Comparison of ENCODE assay signal across 1 cellular context in the genomic region with DNA sequence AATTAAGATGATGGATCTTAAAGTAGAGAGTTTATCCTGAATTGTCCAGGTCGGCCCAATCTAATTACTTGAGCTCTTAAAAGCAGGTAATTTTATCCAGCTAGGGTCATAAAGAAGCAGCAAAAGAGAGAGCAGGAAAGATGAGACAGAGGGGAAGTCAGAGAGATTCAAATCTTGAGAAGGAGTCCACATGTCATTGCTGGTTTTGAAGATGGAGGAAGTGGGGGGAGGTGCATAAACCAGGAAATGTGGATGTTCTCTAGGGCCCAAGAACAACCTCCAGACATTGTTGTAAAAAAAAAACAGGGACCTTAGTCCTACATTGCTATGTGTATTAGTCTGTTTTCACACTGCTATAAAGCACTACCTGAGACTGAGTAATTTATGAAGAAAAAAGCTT.
TF ChIP-seq lines count a peak whose summit lies in the region.

No MANE protein-coding gene starts in this region.

TF ChIP-seq in GM23338, 12 proteins besides CTCF, POLR2A, EP300 and RAD21:
- TF ChIP-seq ZNF462 (CRISPR knock-in tag; IDR thresholded peaks at IDR 0.05) (no peak), CREB1 (CRISPR knock-in tag; IDR thresholded peaks at IDR 0.05; ENCODE audit: low read depth) (no peak), STAT1 (IDR thresholded peaks at IDR 0.05; ENCODE audit: unreplicated experiment) (no peak), EZH2phosphoT487 (IDR thresholded peaks at IDR 0.05; ENCODE audit: unreplicated experiment) (no peak), EZH2 (IDR thresholded peaks at IDR 0.05; ENCODE audit: low read depth, unreplicated experiment) (no peak), POLR2AphosphoS5 (IDR thresholded peaks at IDR 0.05; ENCODE audit: low read depth) (no peak), ZNF114 (CRISPR knock-in tag; IDR thresholded peaks at IDR 0.05) (no peak)
- TF ChIP-seq, protein P1, sequence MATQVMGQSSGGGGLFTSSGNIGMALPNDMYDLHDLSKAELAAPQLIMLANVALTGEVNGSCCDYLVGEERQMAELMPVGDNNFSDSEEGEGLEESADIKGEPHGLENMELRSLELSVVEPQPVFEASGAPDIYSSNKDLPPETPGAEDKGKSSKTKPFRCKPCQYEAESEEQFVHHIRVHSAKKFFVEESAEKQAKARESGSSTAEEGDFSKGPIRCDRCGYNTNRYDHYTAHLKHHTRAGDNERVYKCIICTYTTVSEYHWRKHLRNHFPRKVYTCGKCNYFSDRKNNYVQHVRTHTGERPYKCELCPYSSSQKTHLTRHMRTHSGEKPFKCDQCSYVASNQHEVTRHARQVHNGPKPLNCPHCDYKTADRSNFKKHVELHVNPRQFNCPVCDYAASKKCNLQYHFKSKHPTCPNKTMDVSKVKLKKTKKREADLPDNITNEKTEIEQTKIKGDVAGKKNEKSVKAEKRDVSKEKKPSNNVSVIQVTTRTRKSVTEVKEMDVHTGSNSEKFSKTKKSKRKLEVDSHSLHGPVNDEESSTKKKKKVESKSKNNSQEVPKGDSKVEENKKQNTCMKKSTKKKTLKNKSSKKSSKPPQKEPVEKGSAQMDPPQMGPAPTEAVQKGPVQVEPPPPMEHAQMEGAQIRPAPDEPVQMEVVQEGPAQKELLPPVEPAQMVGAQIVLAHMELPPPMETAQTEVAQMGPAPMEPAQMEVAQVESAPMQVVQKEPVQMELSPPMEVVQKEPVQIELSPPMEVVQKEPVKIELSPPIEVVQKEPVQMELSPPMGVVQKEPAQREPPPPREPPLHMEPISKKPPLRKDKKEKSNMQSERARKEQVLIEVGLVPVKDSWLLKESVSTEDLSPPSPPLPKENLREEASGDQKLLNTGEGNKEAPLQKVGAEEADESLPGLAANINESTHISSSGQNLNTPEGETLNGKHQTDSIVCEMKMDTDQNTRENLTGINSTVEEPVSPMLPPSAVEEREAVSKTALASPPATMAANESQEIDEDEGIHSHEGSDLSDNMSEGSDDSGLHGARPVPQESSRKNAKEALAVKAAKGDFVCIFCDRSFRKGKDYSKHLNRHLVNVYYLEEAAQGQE (IDR thresholded peaks at IDR 0.05; ENCODE audit: unreplicated experiment): no peak
